In the genomic region with DNA sequence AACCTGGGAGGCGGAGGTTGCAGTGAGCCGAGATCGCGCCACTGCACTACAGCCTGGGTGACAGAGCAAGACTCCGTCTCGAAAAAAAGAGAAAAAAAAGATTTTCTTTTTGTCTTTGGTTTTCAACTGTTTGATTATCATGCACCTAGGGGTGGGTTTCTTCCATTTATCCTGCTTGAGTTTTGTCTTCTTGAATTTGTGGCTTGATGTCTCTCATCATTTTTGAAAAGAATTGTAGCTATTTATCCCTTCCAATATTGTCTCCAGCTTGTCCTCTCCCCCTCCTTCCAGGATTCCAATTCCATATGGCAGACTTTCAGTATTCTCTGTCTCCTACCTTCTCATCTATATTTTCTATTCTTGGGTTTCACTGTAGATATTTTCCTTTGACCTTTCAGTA, we compare ENCODE assay signal across 20 cellular contexts. TPM values are rescaled to one million over a fixed set of nuclear protein-coding genes. Genes with fewer than 3 reads are reported as not detected.
"Had no signal": no experiment of that assay in that cellular context is flagged by ENCODE, and none has a peak within 500 bp of the region (broad histone marks: within the 10 kb centered on the region; RNA-seq: fewer than 3 reads in every experiment).

No MANE protein-coding gene starts in this region.

- H3K9me3 Mint-ChIP-seq: endodermal cell; naive thymus-derived CD4-positive, alpha-beta T cell; nephron progenitor cell had no signal

- H3K27me3 ChIP-seq: heart left ventricle, right atrium auricular region, sigmoid colon, stomach, transverse colon had no signal

- H3K36me3 Mint-ChIP-seq: naive thymus-derived CD4-positive, alpha-beta T cell had no signal

- H3K9me3 ChIP-seq: heart left ventricle, right atrium auricular region, sigmoid colon, stomach, thoracic aorta, transverse colon had no signal

- DNase-seq: effector CD4-positive, alpha-beta T cell; heart left ventricle; hippocampal formation; mesendoderm; naive thymus-derived CD4-positive, alpha-beta T cell; nephron progenitor cell; stimulated activated CD4-positive, alpha-beta T cell treated with anti-CD3 and anti-CD28 coated beads, Interleukin-12 subunit alpha, Interleukin-12 subunit beta, amount 100 ng/mL, for 4 hours; stimulated activated naive CD4-positive, alpha-beta T cell; stomach; substantia nigra; transverse colon had no signal

- H3K4me1 Mint-ChIP-seq: endodermal cell; naive thymus-derived CD4-positive, alpha-beta T cell had no signal

- H3K27ac Mint-ChIP-seq: endodermal cell; naive thymus-derived CD4-positive, alpha-beta T cell; nephron progenitor cell had no signal

- H3K4me1 ChIP-seq: heart left ventricle, right atrium auricular region, sigmoid colon, stomach, transverse colon had no signal

- H3K4me3 ChIP-seq: coronary artery, heart left ventricle, right atrium auricular region, sigmoid colon, skin epidermis, stomach, thoracic aorta, transverse colon had no signal

- H3K36me3 ChIP-seq: right atrium auricular region, thoracic aorta, transverse colon had no signal

- H3K4me3 Mint-ChIP-seq: endodermal cell; naive thymus-derived CD4-positive, alpha-beta T cell; nephron progenitor cell had no signal

- H3K27ac ChIP-seq: coronary artery, heart left ventricle, right atrium auricular region, sigmoid colon, stomach, thoracic aorta, transverse colon had no signal

RNA-seq across cellular contexts. Expression of a gene that starts 32.2 kb away (rescaled TPM):
- total RNA-seq: dermis microvascular lymphatic vessel endothelial cell; endothelial cell of umbilical vein; glomerular endothelial cell; naive thymus-derived CD4-positive, alpha-beta T cell had no signal
- polyA plus RNA-seq: endothelial cell of umbilical vein; naive thymus-derived CD4-positive, alpha-beta T cell had no signal
